In genomic region chr18:6843308-6843707, GRCh38 we compare ENCODE assay signal across 8 cellular contexts.
"Had no signal": no experiment of that assay in that cellular context is flagged by ENCODE, and none has a peak within 500 bp of the region (broad histone marks: within the 10 kb centered on the region; RNA-seq: fewer than 3 reads in every experiment).

No MANE protein-coding gene starts in this region.

- H3K4me3 Mint-ChIP-seq: GM23338, HFFc6, IgD-negative memory B cell had no signal

- H3K4me1 Mint-ChIP-seq: IgD-negative memory B cell had no signal

- DNase-seq: H7, HFFc6, KBM-7 had no signal

- H3K4me2 ChIP-seq: GM23338 had no signal

- H3K36me3 Mint-ChIP-seq: IgD-negative memory B cell had no signal

- H3K9me3 ChIP-seq: HAP-1 had no signal

- H3K27ac ChIP-seq: HL-60 had no signal

- H3K4me1 ChIP-seq: HAP-1 had no signal

- H3K9me3 Mint-ChIP-seq: GM23338 had no signal

- H3K4me3 ChIP-seq: GM23338, HAP-1 had no signal

- H3K27me3 Mint-ChIP-seq: IgD-negative memory B cell had no signal

- H3K36me3 ChIP-seq: HAP-1 had no signal

- H2AFZ ChIP-seq: GM23338 had no signal

- FAIRE-seq: HepG2 had no signal

- H3K27ac Mint-ChIP-seq: GM23338, HFFc6 had no signal
